Comparison of ENCODE assay signal across 36 cellular contexts in genomic region chr11:22165087-22165486, GRCh38. TPM values are rescaled to one million over a fixed set of nuclear protein-coding genes. Genes with fewer than 3 reads are reported as not detected.
"Had no signal": no experiment of that assay in that cellular context is flagged by ENCODE, and none has a peak within 500 bp of the region (broad histone marks: within the 10 kb centered on the region; RNA-seq: fewer than 3 reads in every experiment).

No MANE protein-coding gene starts in this region.

- ATAC-seq: activated CD8-positive, alpha-beta T cell treated with anti-CD3 and anti-CD28 coated beads for 36 hours; activated naive CD4-positive, alpha-beta T cell treated with anti-CD3 and anti-CD28 coated beads, Interleukin-2, amount 50 U/mL, for 72 hours; activated T-cell treated with anti-CD3 and anti-CD28 coated beads, Interleukin-2, amount 50 U/mL, for 4 hours; activated T-cell treated with anti-CD3 and anti-CD28 coated beads, Interleukin-2, amount 50 U/mL, for 72 hours; activated T-helper 17 cell treated with anti-CD3 and anti-CD28 coated beads, Interleukin-2, amount 50 U/mL, for 72 hours; body of pancreas had no signal

- H3K9me3 Mint-ChIP-seq: activated B cell treated with CpG ODN at 0.5 μM for 24 hours; activated CD4-positive, alpha-beta memory T cell treated with anti-CD3 and anti-CD28 coated beads for 36 hours; activated CD4-positive, alpha-beta T cell treated with anti-CD3 and anti-CD28 coated beads, Interleukin-2, amount 10 ng/mL, durations not matched to agents 24 days and 14 days; activated CD8-positive, alpha-beta T cell treated with anti-CD3 and anti-CD28 coated beads for 36 hours; activated naive CD4-positive, alpha-beta T cell treated with anti-CD3 and anti-CD28 coated beads, Interleukin-2, amount 50 U/mL, for 72 hours; activated naive CD8-positive, alpha-beta T cell treated with anti-CD3 and anti-CD28 coated beads for 36 hours; activated T-cell treated with anti-CD3 and anti-CD28 coated beads, Interleukin-2, amount 50 U/mL, for 4 hours; activated T-cell treated with anti-CD3 and anti-CD28 coated beads, Interleukin-2, amount 50 U/mL, for 72 hours; activated T-helper 1 cell treated with anti-CD3 and anti-CD28 coated beads, Interleukin-12 subunit alpha, Interleukin-12 subunit beta, Interleukin-2, Interleukin-4 antibody, amounts not matched to agents 30 ng/mL and 10 ng/mL and 1 ng/mL, durations not matched to agents 14 hours and 24 hours and 36 hours; activated T-helper 17 cell treated with anti-CD3 and anti-CD28 coated beads, Interleukin-2, amount 50 U/mL, for 72 hours; T-helper 1 cell treated with Interleukin-12 subunit alpha and Interleukin-12 subunit beta and Interleukin-4 antibody, amounts not matched to agents 30 μg/mL and 1 μg/mL, for 36 hours; T-helper 2 cell treated with Interferon-gamma antibody and Interleukin-4, amounts not matched to agents 5 μg/mL and 100 μg/mL, for 36 hours had no signal

- H3K4me3 Mint-ChIP-seq: activated B cell treated with CpG ODN at 0.5 μM for 24 hours; activated CD4-positive, alpha-beta memory T cell treated with anti-CD3 and anti-CD28 coated beads for 36 hours; activated CD4-positive, alpha-beta T cell treated with anti-CD3 and anti-CD28 coated beads, Interleukin-2, amount 10 ng/mL, durations not matched to agents 24 days and 14 days; activated CD8-positive, alpha-beta T cell treated with anti-CD3 and anti-CD28 coated beads for 36 hours; activated naive CD4-positive, alpha-beta T cell treated with anti-CD3 and anti-CD28 coated beads for 36 hours; activated naive CD8-positive, alpha-beta T cell treated with anti-CD3 and anti-CD28 coated beads for 36 hours; activated T-cell treated with anti-CD3 and anti-CD28 coated beads, Interleukin-2, amount 50 U/mL, for 4 hours; activated T-cell treated with anti-CD3 and anti-CD28 coated beads, Interleukin-2, amount 50 U/mL, for 72 hours; activated T-helper 1 cell treated with anti-CD3 and anti-CD28 coated beads, Interleukin-12 subunit alpha, Interleukin-12 subunit beta, Interleukin-2, Interleukin-4 antibody, amounts not matched to agents 30 ng/mL and 10 ng/mL and 1 ng/mL, durations not matched to agents 14 hours and 24 hours and 36 hours; activated T-helper 17 cell treated with anti-CD3 and anti-CD28 coated beads, Interleukin-2, amount 50 U/mL, for 72 hours; T-helper 1 cell treated with Interleukin-12 subunit alpha and Interleukin-12 subunit beta and Interleukin-4 antibody, amounts not matched to agents 30 μg/mL and 1 μg/mL, for 36 hours; T-helper 2 cell treated with Interferon-gamma antibody and Interleukin-4, amounts not matched to agents 5 μg/mL and 100 μg/mL, for 36 hours had no signal

- H3K9me3 ChIP-seq: adrenal gland, body of pancreas, breast epithelium had no signal

- H3K4me3 ChIP-seq: adrenal gland, body of pancreas, breast epithelium had no signal

- H3K27me3 ChIP-seq: body of pancreas, brain microvascular endothelial cell, breast epithelium had no signal

- H3K4me1 ChIP-seq: adrenal gland, body of pancreas, breast epithelium had no signal

- H3K36me3 ChIP-seq: adrenal gland, brain microvascular endothelial cell, breast epithelium had no signal

- H3K27me3 Mint-ChIP-seq: activated B cell treated with CpG ODN at 0.5 μM for 24 hours; activated CD4-positive, alpha-beta memory T cell treated with anti-CD3 and anti-CD28 coated beads for 36 hours; activated CD4-positive, alpha-beta T cell treated with anti-CD3 and anti-CD28 coated beads, Interleukin-2, amount 10 ng/mL, durations not matched to agents 24 days and 14 days; activated CD8-positive, alpha-beta T cell treated with anti-CD3 and anti-CD28 coated beads for 36 hours had no signal

- DNase-seq: activated B cell treated with CpG ODN at 0.5 μM for 24 hours; activated CD4-positive, alpha-beta memory T cell treated with anti-CD3 and anti-CD28 coated beads for 36 hours; activated CD4-positive, alpha-beta T cell treated with anti-CD3 and anti-CD28 coated beads for 4 hours; activated CD4-positive, alpha-beta T cell treated with anti-CD3 and anti-CD28 coated beads, Interleukin-2, amount 10 ng/mL, durations not matched to agents 24 days and 14 days; activated CD4-positive, alpha-beta T cell treated with anti-CD3 and anti-CD28 coated beads, Interleukin-2, amount 50 U/mL, for 1 hour; activated CD4-positive, alpha-beta T cell treated with anti-CD3 and anti-CD28 coated beads, Interleukin-2, amount 50 U/mL, for 4 hours; activated CD4-positive, CD25-positive, alpha-beta regulatory T cell treated with anti-CD3 and anti-CD28 coated beads, Interleukin-2, amount 50 U/mL, for 72 hours; activated CD8-positive, alpha-beta memory T cell treated with anti-CD3 and anti-CD28 coated beads, Interleukin-2, amount 50 U/mL, for 4 hours; activated CD8-positive, alpha-beta T cell treated with anti-CD3 and anti-CD28 coated beads for 36 hours; activated effector memory CD4-positive, alpha-beta T cell treated with anti-CD3 and anti-CD28 coated beads, Interleukin-2, amount 50 U/mL, for 16 hours; activated gamma-delta T cell treated with Interleukin-2 at 50 U/mL for 16 hours; activated naive CD4-positive, alpha-beta T cell; activated naive CD4-positive, alpha-beta T cell treated with anti-CD3 and anti-CD28 coated beads for 36 hours; activated naive CD4-positive, alpha-beta T cell treated with anti-CD3 and anti-CD28 coated beads, Interleukin-2, amount 50 U/mL, for 16 hours; activated naive CD8-positive, alpha-beta T cell treated with anti-CD3 and anti-CD28 coated beads for 36 hours; activated T-cell treated with anti-CD3 and anti-CD28 coated beads for 4 hours; activated T-cell treated with anti-CD3 and anti-CD28 coated beads, Interleukin-2, amount 50 U/mL, for 1 hour; activated T-cell treated with anti-CD3 and anti-CD28 coated beads, Interleukin-2, amount 50 U/mL, for 4 hours; activated T-cell treated with anti-CD3 and anti-CD28 coated beads, Interleukin-2, amount 50 U/mL, for 72 hours; adrenal gland; amniotic stem cell; aorta; body of pancreas; brain microvascular endothelial cell; central memory CD4-positive, alpha-beta T cell; T-helper 1 cell; T-helper 2 cell; T-helper 9 cell had no signal

- H3K36me3 Mint-ChIP-seq: activated CD4-positive, alpha-beta memory T cell treated with anti-CD3 and anti-CD28 coated beads for 36 hours; activated naive CD4-positive, alpha-beta T cell treated with anti-CD3 and anti-CD28 coated beads, Interleukin-2, amount 50 U/mL, for 72 hours; activated naive CD8-positive, alpha-beta T cell treated with anti-CD3 and anti-CD28 coated beads for 36 hours had no signal

- H3K27ac Mint-ChIP-seq: activated B cell treated with CpG ODN at 0.5 μM for 24 hours; activated CD4-positive, alpha-beta memory T cell treated with anti-CD3 and anti-CD28 coated beads for 36 hours; activated CD4-positive, alpha-beta T cell treated with anti-CD3 and anti-CD28 coated beads, Interleukin-2, amount 10 ng/mL, durations not matched to agents 24 days and 14 days; activated CD8-positive, alpha-beta T cell treated with anti-CD3 and anti-CD28 coated beads for 36 hours; activated naive CD4-positive, alpha-beta T cell treated with anti-CD3 and anti-CD28 coated beads for 36 hours; activated naive CD4-positive, alpha-beta T cell treated with anti-CD3 and anti-CD28 coated beads, Interleukin-2, amount 50 U/mL, for 72 hours; activated naive CD8-positive, alpha-beta T cell treated with anti-CD3 and anti-CD28 coated beads for 36 hours; activated T-cell treated with anti-CD3 and anti-CD28 coated beads, Interleukin-2, amount 50 U/mL, for 72 hours; activated T-helper 1 cell treated with anti-CD3 and anti-CD28 coated beads, Interleukin-12 subunit alpha, Interleukin-12 subunit beta, Interleukin-2, Interleukin-4 antibody, amounts not matched to agents 30 ng/mL and 10 ng/mL and 1 ng/mL, durations not matched to agents 14 hours and 24 hours and 36 hours; activated T-helper 17 cell treated with anti-CD3 and anti-CD28 coated beads, Interleukin-2, amount 50 U/mL, for 72 hours; T-helper 1 cell treated with Interleukin-12 subunit alpha and Interleukin-12 subunit beta and Interleukin-4 antibody, amounts not matched to agents 30 μg/mL and 1 μg/mL, for 36 hours; T-helper 2 cell treated with Interferon-gamma antibody and Interleukin-4, amounts not matched to agents 5 μg/mL and 100 μg/mL, for 36 hours had no signal

- H3K4me1 Mint-ChIP-seq: activated B cell treated with CpG ODN at 0.5 μM for 24 hours; activated CD4-positive, alpha-beta T cell treated with anti-CD3 and anti-CD28 coated beads, Interleukin-2, amount 10 ng/mL, durations not matched to agents 24 days and 14 days; activated naive CD8-positive, alpha-beta T cell treated with anti-CD3 and anti-CD28 coated beads for 36 hours; activated T-helper 17 cell treated with anti-CD3 and anti-CD28 coated beads, Interleukin-2, amount 50 U/mL, for 72 hours had no signal

- H3K27ac ChIP-seq: adrenal gland, body of pancreas, brain microvascular endothelial cell, breast epithelium, VCaP had no signal

RNA-seq across cellular contexts. Expression of gene ANO5, which starts 27.8 kb away (rescaled TPM):
- total RNA-seq: activated B cell treated with CpG ODN at 0.5 μM for 24 hours; activated CD4-positive, alpha-beta T cell treated with anti-CD3 and anti-CD28 coated beads, Interleukin-2, amount 10 ng/mL, durations not matched to agents 24 days and 14 days; activated CD8-positive, alpha-beta memory T cell treated with anti-CD3 and anti-CD28 coated beads for 36 hours; activated CD8-positive, alpha-beta T cell treated with anti-CD3 and anti-CD28 coated beads for 36 hours; activated naive CD4-positive, alpha-beta T cell treated with anti-CD3 and anti-CD28 coated beads for 36 hours; activated T-cell treated with anti-CD3 and anti-CD28 coated beads, Interleukin-2, amount 50 U/mL, for 72 hours; activated T-helper 1 cell treated with anti-CD3 and anti-CD28 coated beads, Interleukin-12 subunit alpha, Interleukin-12 subunit beta, Interleukin-2, Interleukin-4 antibody, amounts not matched to agents 30 ng/mL and 10 ng/mL and 1 ng/mL, durations not matched to agents 14 hours and 24 hours and 36 hours had no signal
